ENCODE assay signal across 8 cellular contexts in the genomic region with DNA sequence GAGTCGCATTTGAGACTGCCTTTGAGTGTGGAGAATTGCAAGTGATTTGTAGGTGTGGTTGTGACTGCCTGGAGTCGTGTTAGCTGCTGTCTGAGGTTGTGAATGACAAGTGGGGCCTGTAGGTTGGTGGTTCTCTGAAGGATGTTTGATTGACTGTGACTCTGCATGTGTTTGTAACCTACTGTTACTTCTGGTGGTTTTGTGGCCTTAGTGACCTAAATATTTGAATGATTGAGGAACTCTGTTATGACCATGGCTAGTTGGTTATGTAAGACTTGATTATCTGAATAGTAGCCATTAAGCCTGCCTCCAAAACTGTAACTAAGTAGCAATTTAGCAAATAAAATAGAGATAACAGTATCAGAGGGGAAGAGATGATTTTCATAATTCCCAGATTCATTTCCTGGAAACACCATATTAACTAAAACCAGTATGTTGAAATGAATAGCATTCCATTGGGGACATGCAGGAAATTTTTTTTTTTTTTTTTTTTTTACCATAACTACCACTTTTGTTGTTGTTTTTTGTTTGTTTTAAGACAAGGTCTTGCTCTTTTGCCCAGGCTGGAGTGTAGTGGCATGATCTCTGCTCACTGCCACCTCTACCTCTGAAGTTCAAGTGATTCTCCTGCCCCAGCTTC. TPM values are rescaled to one million over a fixed set of nuclear protein-coding genes. Genes with fewer than 3 reads are reported as not detected.
DNase-seq lines count a peak whose midpoint lies in the region; ATAC-seq and TF ChIP-seq lines count a peak whose summit lies in the region.

No MANE protein-coding gene starts in this region.

- ATAC-seq in GM18907 (IDR thresholded peaks at IDR 0.05; ENCODE audit: unreplicated experiment) (peak; percentile 5), HG03565 (IDR thresholded peaks at IDR 0.05; ENCODE audit: unreplicated experiment) (no peak)

- DNase-seq in A673 (ENCODE audit: low spot score) (peak; percentile 44), SK-N-MC (ENCODE audit: low read depth, low spot score) (no peak), fibroblast of pulmonary artery (ENCODE audit: low read depth) (peak; percentile 8), renal cortical epithelial cell (ENCODE audit: low read depth) (peak; percentile 18), NCI-H2081 treated with DMSO at 0.1 percent for 48 hours (lab: John Stamatoyannopoulos, UW) (no peak), Caco-2 (no peak)

- H3K27me3 ChIP-seq in A673 (replicated peaks; ENCODE audit: insufficient read depth, low read depth, low read length, poor library complexity) (no peaks in the 10 kb centered on the region), Caco-2 (replicated peaks; ENCODE audit: control insufficient read depth, insufficient read depth, low read length) (no peaks in the 10 kb centered on the region)

- H3K36me3 Mint-ChIP-seq in Caco-2 (ENCODE audit: insufficient read depth, unreplicated experiment), result no peaks in the 10 kb centered on the region

- no peak for TF ChIP-seq CTCF in A673 (conservative IDR thresholded peaks at IDR 0.05; ENCODE audit: low read depth, low read length)
- no peak for TF ChIP-seq CTCF in fibroblast of pulmonary artery (IDR thresholded peaks at IDR 0.05; ENCODE audit: low read length, missing control alignments)
- no peak for TF ChIP-seq CTCF in Caco-2 (IDR thresholded peaks at IDR 0.05; ENCODE audit: insufficient read depth in 1 of 2, low read depth in 1 of 2, low read length in 1 of 2, severe bottlenecking in 1 of 2, unreplicated experiment in 1 of 2)

- H3K9me3 ChIP-seq in A673 (ENCODE audit: low read depth, low read length, poor library complexity, severe bottlenecking) (peaks cover 5% of the 10 kb centered on the region), SK-N-MC (ENCODE audit: low read depth, low read length) (peaks cover 10% of the 10 kb centered on the region; the same call in 1 of the 2 replicates), Caco-2 (peaks cover 16% of the 10 kb centered on the region)

- H3K27ac ChIP-seq in A673 (ENCODE audit: low read depth, low read length, poor library complexity, severe bottlenecking), result peak overlapping the region; percentile 87
- H3K27ac ChIP-seq in SK-N-MC, result no peak overlapping the region; the same call in 1 of the 2 replicates

- H3K4me1 ChIP-seq in A673 (ENCODE audit: insufficient read depth, low read length, poor library complexity, severe bottlenecking) (no peaks in the 10 kb centered on the region), Caco-2 (no peaks in the 10 kb centered on the region)

- H3K4me3 ChIP-seq in A673 (ENCODE audit: low read depth, low read length, poor library complexity, severe bottlenecking) (peak overlapping the region; percentile 88), SK-N-MC (peak overlapping the region; percentile 82), fibroblast of pulmonary artery (replicated peaks; ENCODE audit: low read depth, low read length) (peak overlapping the region; percentile 87), Caco-2 (ENCODE audit: low read depth, low read length) (no peak overlapping the region)

- peak overlapping the region; percentile 89 for H3K9ac ChIP-seq in SK-N-MC (ENCODE audit: insufficient read length)

- H3K9me3 Mint-ChIP-seq in Caco-2 (ENCODE audit: unreplicated experiment), result peaks cover 30% of the 10 kb centered on the region

- H3K36me3 ChIP-seq in A673 (ENCODE audit: insufficient read depth, low read length, poor library complexity, severe bottlenecking), result peaks cover 12% of the 10 kb centered on the region
- H3K36me3 ChIP-seq in SK-N-MC (ENCODE audit: insufficient read depth, low read length), result peaks cover 45% of the 10 kb centered on the region
- no peaks in the 10 kb centered on the region for H3K36me3 ChIP-seq in Caco-2 (ENCODE audit: control insufficient read depth, insufficient read depth, low read length)

- H3K4me1 Mint-ChIP-seq in Caco-2 (ENCODE audit: low read depth, unreplicated experiment), result no peaks in the 10 kb centered on the region

- BruUV-seq in A673 (replicated peaks; lab: Mats Ljungman, UMichigan) (no TSS peak), Caco-2 (replicated peaks; lab: Mats Ljungman, UMichigan) (no TSS peak)

- CTCF ChIA-PET in A673 (lab: Charles Lee), result no interaction called here
- CTCF ChIA-PET in Caco-2 (lab: Charles Lee), result no interaction called here

- H3K27ac Mint-ChIP-seq in Caco-2 (ENCODE audit: unreplicated experiment), result no peak overlapping the region

- intact Hi-C loops in A673 (cut with micrococcal nuclease; ENCODE audit: unreplicated experiment) (no loop called here), Caco-2 (cut with micrococcal nuclease; ENCODE audit: unreplicated experiment) (no loop called here)

- H3K27me3 Mint-ChIP-seq in Caco-2 (ENCODE audit: insufficient read depth, unreplicated experiment), result no peaks in the 10 kb centered on the region

- no peak overlapping the region for H3K4me3 Mint-ChIP-seq in Caco-2 (ENCODE audit: unreplicated experiment)

- POLR2A ChIA-PET in A673 (lab: Charles Lee; ENCODE audit: low non-redundant PET), result no interaction called here
- POLR2A ChIA-PET in Caco-2 (lab: Charles Lee), result no interaction called here

RNA-seq across cellular contexts. Expression of a gene that starts 0.8 kb away (rescaled TPM):
- total RNA-seq in A673 (2021) (17.2 and 17.3 TPM in 2 replicates), renal cortical epithelial cell (5.6 and 19.0 TPM in 2 replicates), Caco-2 (2022) (0.12 and 0.50 TPM in 2 replicates)

RNA-seq across cellular contexts. Expression of a gene that starts 32.9 kb away (rescaled TPM):
- total RNA-seq in A673 (2021) (17.8 and 19.0 TPM in 2 replicates), renal cortical epithelial cell (8.2 and 16.7 TPM in 2 replicates), Caco-2 (2022) (5.6 and 10.5 TPM in 2 replicates)

Comparison
In these comparisons a context has a peak if more than half of its experiments do, and no peak if none do; other contexts are left out.
1. DNase-seq: peak in A673 (single experiment), fibroblast of pulmonary artery (single experiment) and renal cortical epithelial cell (single experiment); none in SK-N-MC (single experiment), NCI-H2081 treated with DMSO at 0.1 percent for 48 hours (single experiment) and Caco-2 (0 of 2).